In genomic region chr10:15259136-15259535, GRCh38 we compare ENCODE assay signal across 8 cellular contexts.
"Had no signal": no experiment of that assay in that cellular context is flagged by ENCODE, and none has a peak within 500 bp of the region (broad histone marks: within the 10 kb centered on the region; RNA-seq: fewer than 3 reads in every experiment).

No MANE protein-coding gene starts in this region.

- ATAC-seq: GM12878 had no signal

- DNase-seq: GDM1, GF-D8 had no signal

- H3K4me3 ChIP-seq: GM12878 had no signal

- FAIRE-seq: G401.6, GM12878, GM12891, GM12892, GM18507, GM19239 had no signal
